8 cellular contexts compared by ENCODE assay signal in the genomic region with DNA sequence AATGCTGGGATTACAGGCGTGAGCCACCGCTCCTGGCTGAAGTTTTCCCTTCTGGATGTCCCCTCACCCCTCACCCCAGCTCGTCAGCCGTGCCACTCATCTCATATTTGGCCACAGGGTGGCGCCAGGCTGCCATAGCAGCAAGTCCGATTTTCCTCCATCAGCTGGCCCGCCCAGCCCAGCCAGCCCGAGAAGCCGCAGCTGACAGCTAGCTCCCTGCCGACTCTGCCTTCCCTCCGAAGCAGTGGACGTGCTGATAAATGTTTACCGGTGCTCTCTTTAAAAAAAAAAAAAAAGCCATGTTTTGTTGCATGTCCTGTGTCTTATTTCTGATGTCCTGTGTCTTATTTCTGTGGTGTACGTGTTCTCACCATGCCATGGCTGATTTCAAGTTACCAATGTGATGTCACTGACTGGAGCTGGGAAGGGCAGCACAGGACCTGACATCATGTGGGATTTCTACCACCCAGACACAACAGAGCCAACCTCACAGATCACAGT.
DNase-seq lines count a peak whose midpoint lies in the region; ATAC-seq and TF ChIP-seq lines count a peak whose summit lies in the region.

No MANE protein-coding gene starts in this region.

- H3K27me3 Mint-ChIP-seq in central memory CD8-positive, alpha-beta T cell: no peaks in the 10 kb centered on the region

- TF ChIP-seq CTCF in GM12865 (IDR thresholded peaks at IDR 0.05; ENCODE audit: insufficient read depth, low read depth, low read length, missing control alignments): peak; percentile 79

- H3K27ac Mint-ChIP-seq in central memory CD8-positive, alpha-beta T cell (ENCODE audit: low read depth): no peak overlapping the region

- peak; percentile 85 for ATAC-seq in HG02885 (IDR thresholded peaks at IDR 0.05; ENCODE audit: poor library complexity, unreplicated experiment)
- ATAC-seq in central memory CD8-positive, alpha-beta T cell (replicated peaks; ENCODE audit: extremely low read depth, poor library complexity, severe bottlenecking): peak; percentile 36

- H3K36me3 Mint-ChIP-seq in central memory CD8-positive, alpha-beta T cell (ENCODE audit: insufficient read depth): peaks cover 7% of the 10 kb centered on the region

- H3K9me3 Mint-ChIP-seq in central memory CD8-positive, alpha-beta T cell: no peaks in the 10 kb centered on the region

- peak; percentile 91 for DNase-seq in GM12865 (ENCODE audit: low read depth)
- peak; percentile 79 for DNase-seq in NCI-H345 treated with DMSO at 0.1 percent for 48 hours (lab: John Stamatoyannopoulos, UW; ENCODE audit: unreplicated experiment)
- DNase-seq in activated CD4-positive, alpha-beta T cell treated with anti-CD3 and anti-CD28 coated beads for 24 hours (ENCODE audit: low read depth in 2 of 2): peak; percentile 67 to 77
- peak; percentile 42 to 49 for DNase-seq in central memory CD8-positive, alpha-beta T cell (ENCODE audit: low spot score in 2 of 2)
- peak; percentile 95 for DNase-seq in left kidney (ENCODE audit: low read depth, low spot score)
- peak; percentile 84 to 86 for DNase-seq in stimulated activated CD4-positive, alpha-beta T cell treated with anti-CD3 and anti-CD28 coated beads, Interleukin-2, amount 100 ng/mL, for 24 hours
- DNase-seq in cortex of kidney (lab: John Stamatoyannopoulos, UW): no peak

- no peak overlapping the region for H3K4me3 Mint-ChIP-seq in central memory CD8-positive, alpha-beta T cell

- peaks cover 9% of the 10 kb centered on the region for H3K4me1 Mint-ChIP-seq in central memory CD8-positive, alpha-beta T cell

- H3K4me3 ChIP-seq in GM12865 (ENCODE audit: low read depth, low read length): no peak overlapping the region
